Comparison of ENCODE assay signal across 8 cellular contexts in the genomic region with DNA sequence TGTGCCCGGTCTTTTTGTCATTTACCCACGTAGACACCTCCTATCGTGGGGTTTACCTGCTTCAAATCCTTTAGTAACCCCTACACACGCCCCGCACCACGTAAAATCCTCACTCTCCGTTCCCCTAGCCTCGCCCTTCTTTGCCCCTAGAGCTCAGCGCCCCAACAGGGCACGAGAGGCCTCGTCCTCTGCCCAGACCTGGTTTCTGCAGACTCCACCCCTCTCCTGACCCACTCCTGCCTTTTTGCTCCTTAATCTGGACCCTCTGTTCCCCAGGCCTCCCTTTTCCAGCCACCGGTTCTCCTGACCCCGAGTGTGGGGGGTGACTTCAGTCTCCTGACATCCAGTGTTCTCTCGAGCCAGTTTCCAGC. TPM values are rescaled to one million over a fixed set of nuclear protein-coding genes. Genes with fewer than 3 reads are reported as not detected.
DNase-seq lines count a peak whose midpoint lies in the region; ATAC-seq and TF ChIP-seq lines count a peak whose summit lies in the region.

No MANE protein-coding gene starts in this region.

- no peaks in the 10 kb centered on the region for H3K27me3 Mint-ChIP-seq in CD8-positive, alpha-beta T cell (ENCODE audit: low read depth)
- H3K27me3 Mint-ChIP-seq in activated T-helper 17 cell treated with anti-CD3 and anti-CD28 coated beads, Interleukin-2, amount 50 U/mL, for 72 hours = no peaks in the 10 kb centered on the region

- CTCF ChIA-PET in CD8-positive, alpha-beta T cell (lab: Charles Lee) = interaction anchor here (1.2 kb wide), 1 partner anchor 28 kb away, joined by 4 read pairs; a partner anchor contains a TSS
- CTCF ChIA-PET in HEK293 (lab: Yijun Ruan, JAX) = interaction anchor here (0.7 kb wide), 2 partner anchors 16 to 109 kb away, joined by 3 to 4 read pairs; no protein-coding TSS in a partner anchor

- TF ChIP-seq CTCF in CD8-positive, alpha-beta T cell (IDR thresholded peaks at IDR 0.05) = no peak
- TF ChIP-seq CTCF in HEK293 (tag by site-specific recombination; IDR thresholded peaks at IDR 0.05) (no peak), heart right ventricle (IDR thresholded peaks at IDR 0.05) (no peak)

- peaks cover 86% of the 10 kb centered on the region for H3K36me3 Mint-ChIP-seq in CD8-positive, alpha-beta T cell
- peaks cover 55% of the 10 kb centered on the region for H3K36me3 Mint-ChIP-seq in activated T-helper 17 cell treated with anti-CD3 and anti-CD28 coated beads, Interleukin-2, amount 50 U/mL, for 72 hours (ENCODE audit: low read depth)

- peaks cover 35% of the 10 kb centered on the region for H3K9me3 Mint-ChIP-seq in CD8-positive, alpha-beta T cell
- H3K9me3 Mint-ChIP-seq in activated T-helper 17 cell treated with anti-CD3 and anti-CD28 coated beads, Interleukin-2, amount 50 U/mL, for 72 hours = peaks cover 24% of the 10 kb centered on the region

- peak overlapping the region; percentile 67 for H3K27ac ChIP-seq in CD8-positive, alpha-beta T cell (ENCODE audit: low read depth, low read length)
- H3K27ac ChIP-seq in HEK293 (ENCODE audit: extremely low read depth, low read depth, low read length) = no peak overlapping the region; the same call in 1 of the 2 replicates
- peak overlapping the region in 9 of 10 donors; percentile 57 to 90 (median 79) for H3K27ac ChIP-seq in heart right ventricle

- H3K4me3 Mint-ChIP-seq in CD8-positive, alpha-beta T cell = peak overlapping the region; percentile 88
- peak overlapping the region; percentile 86 for H3K4me3 Mint-ChIP-seq in activated T-helper 17 cell treated with anti-CD3 and anti-CD28 coated beads, Interleukin-2, amount 50 U/mL, for 72 hours

- peaks cover 25% of the 10 kb centered on the region for H3K4me1 Mint-ChIP-seq in CD8-positive, alpha-beta T cell (ENCODE audit: low read depth)
- H3K4me1 Mint-ChIP-seq in activated T-helper 17 cell treated with anti-CD3 and anti-CD28 coated beads, Interleukin-2, amount 50 U/mL, for 72 hours = peaks cover 18% of the 10 kb centered on the region

- peaks cover 13% of the 10 kb centered on the region for H3K4me1 ChIP-seq in CD8-positive, alpha-beta T cell (ENCODE audit: insufficient read depth, low read length)
- H3K4me1 ChIP-seq in HEK293 (ENCODE audit: control insufficient read depth, insufficient read depth, low read length) (no peaks in the 10 kb centered on the region), heart right ventricle (peaks cover 11 to 21% (median 17%) of the 10 kb centered on the region in 9 donors)

- peaks cover 13% of the 10 kb centered on the region for H3K36me3 ChIP-seq in CD8-positive, alpha-beta T cell (ENCODE audit: insufficient read depth, low read length)
- H3K36me3 ChIP-seq in HEK293 (ENCODE audit: control insufficient read depth in 2 of 2, insufficient read depth in 1 of 2, low read length in 2 of 2) (peaks cover 0 to 65% of the 10 kb centered on the region in 2 experiments; a peak in 2 of 3 replicates), heart right ventricle (peaks cover 0 to 78% (median 59%) of the 10 kb centered on the region in 9 donors)

- DNase-seq in CD8-positive, alpha-beta T cell = no peak
- peak; percentile 4 to 11 for DNase-seq in heart right ventricle
- no peak for DNase-seq in skeletal muscle cell (ENCODE audit: low read depth)
- DNase-seq in NAMALWA (ENCODE audit: low spot score) = no peak

- intact Hi-C loops in CD8-positive, alpha-beta T cell (cut with DNase I, micrococcal nuclease) = loop anchor here (2.0 to 5.0 kb wide), 4 partner anchors 55 to 174 kb away; a partner anchor contains a TSS
- intact Hi-C loops in heart right ventricle (cut with DNase I) = loop anchor here in 1 of 10 donors (10.0 kb wide), 1 partner anchor 167 kb away; no protein-coding TSS in a partner anchor

- 1 to 4% methylated on average over 14 of the region's 14 CpGs for WGBS in heart right ventricle, 2 donors

- POLR2A ChIA-PET in CD8-positive, alpha-beta T cell (lab: Charles Lee) = interaction anchor here (1.0 to 1.7 kb wide), 4 partner anchors 10 to 209 kb away, joined by 3 to 8 read pairs (median 4); a partner anchor contains a TSS
- POLR2A ChIA-PET in HEK293 (lab: Yijun Ruan, JAX) = no interaction called here

- H3K27ac Mint-ChIP-seq in CD8-positive, alpha-beta T cell = peak overlapping the region; percentile 93
- H3K27ac Mint-ChIP-seq in activated T-helper 17 cell treated with anti-CD3 and anti-CD28 coated beads, Interleukin-2, amount 50 U/mL, for 72 hours = peak overlapping the region; percentile 89

- H3K27me3 ChIP-seq in CD8-positive, alpha-beta T cell (ENCODE audit: insufficient read depth, low read length) = no peaks in the 10 kb centered on the region
- H3K27me3 ChIP-seq in heart right ventricle = no peaks in the 10 kb centered on the region

- peaks cover 8% of the 10 kb centered on the region for H3K9me3 ChIP-seq in CD8-positive, alpha-beta T cell (ENCODE audit: low read length)
- H3K9me3 ChIP-seq in HEK293 (ENCODE audit: control insufficient read depth, insufficient read depth, low read depth, low read length) (no peaks in the 10 kb centered on the region), heart right ventricle (peaks cover 0 to 89% (median 12%) of the 10 kb centered on the region in 11 donors)

- ATAC-seq in CD8-positive, alpha-beta T cell = peak; percentile 43
- peak; percentile 37 for ATAC-seq in activated T-helper 17 cell treated with anti-CD3 and anti-CD28 coated beads, Interleukin-2, amount 50 U/mL, for 72 hours (replicated peaks)
- peak; percentile 14 to 46 (median 31) for ATAC-seq in heart right ventricle
- no peak for ATAC-seq in GM21526 (IDR thresholded peaks at IDR 0.05; ENCODE audit: low FRiP score, unreplicated experiment)
- ATAC-seq in HG03469 (IDR thresholded peaks at IDR 0.05; ENCODE audit: unreplicated experiment) = no peak

- H3K4me3 ChIP-seq in CD8-positive, alpha-beta T cell (ENCODE audit: low read depth, low read length) = peak overlapping the region; percentile 77
- H3K4me3 ChIP-seq in HEK293 (ENCODE audit: low read depth, low read length) (peak overlapping the region; percentile 95), heart right ventricle (peak overlapping the region; percentile 54 to 84 (median 72)), skeletal muscle cell (ENCODE audit: low read depth, low read length) (peak overlapping the region; percentile 83)

TF ChIP-seq in HEK293, 187 proteins besides CTCF, POLR2A, EP300 and RAD21:
- no peak for TF ChIP-seq BCL11B (tag by site-specific recombination; IDR thresholded peaks at IDR 0.05; ENCODE audit: low read depth)
- TF ChIP-seq, protein P1, sequence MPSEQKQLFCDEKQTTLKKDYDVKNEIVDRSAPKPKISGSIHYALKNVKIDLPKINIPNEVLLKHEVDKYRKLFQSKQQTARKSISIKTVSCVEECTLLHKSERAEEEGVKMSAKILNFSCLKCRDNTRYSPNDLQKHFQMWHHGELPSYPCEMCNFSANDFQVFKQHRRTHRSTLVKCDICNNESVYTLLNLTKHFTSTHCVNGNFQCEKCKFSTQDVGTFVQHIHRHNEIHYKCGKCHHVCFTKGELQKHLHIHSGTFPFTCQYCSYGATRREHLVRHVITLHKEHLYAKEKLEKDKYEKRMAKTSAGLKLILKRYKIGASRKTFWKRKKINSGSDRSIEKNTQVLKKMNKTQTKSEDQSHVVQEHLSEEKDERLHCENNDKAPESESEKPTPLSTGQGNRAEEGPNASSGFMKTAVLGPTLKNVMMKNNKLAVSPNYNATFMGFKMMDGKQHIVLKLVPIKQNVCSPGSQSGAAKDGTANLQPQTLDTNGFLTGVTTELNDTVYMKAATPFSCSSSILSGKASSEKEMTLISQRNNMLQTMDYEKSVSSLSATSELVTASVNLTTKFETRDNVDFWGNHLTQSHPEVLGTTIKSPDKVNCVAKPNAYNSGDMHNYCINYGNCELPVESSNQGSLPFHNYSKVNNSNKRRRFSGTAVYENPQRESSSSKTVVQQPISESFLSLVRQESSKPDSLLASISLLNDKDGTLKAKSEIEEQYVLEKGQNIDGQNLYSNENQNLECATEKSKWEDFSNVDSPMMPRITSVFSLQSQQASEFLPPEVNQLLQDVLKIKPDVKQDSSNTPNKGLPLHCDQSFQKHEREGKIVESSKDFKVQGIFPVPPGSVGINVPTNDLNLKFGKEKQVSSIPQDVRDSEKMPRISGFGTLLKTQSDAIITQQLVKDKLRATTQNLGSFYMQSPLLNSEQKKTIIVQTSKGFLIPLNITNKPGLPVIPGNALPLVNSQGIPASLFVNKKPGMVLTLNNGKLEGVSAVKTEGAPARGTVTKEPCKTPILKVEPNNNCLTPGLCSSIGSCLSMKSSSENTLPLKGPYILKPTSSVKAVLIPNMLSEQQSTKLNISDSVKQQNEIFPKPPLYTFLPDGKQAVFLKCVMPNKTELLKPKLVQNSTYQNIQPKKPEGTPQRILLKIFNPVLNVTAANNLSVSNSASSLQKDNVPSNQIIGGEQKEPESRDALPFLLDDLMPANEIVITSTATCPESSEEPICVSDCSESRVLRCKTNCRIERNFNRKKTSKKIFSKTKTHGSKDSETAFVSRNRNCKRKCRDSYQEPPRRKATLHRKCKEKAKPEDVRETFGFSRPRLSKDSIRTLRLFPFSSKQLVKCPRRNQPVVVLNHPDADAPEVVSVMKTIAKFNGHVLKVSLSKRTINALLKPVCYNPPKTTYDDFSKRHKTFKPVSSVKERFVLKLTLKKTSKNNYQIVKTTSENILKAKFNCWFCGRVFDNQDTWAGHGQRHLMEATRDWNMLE (tag by site-specific recombination; conservative IDR thresholded peaks at IDR 0.05; ENCODE audit: low read depth) = peak; percentile 39
- TF ChIP-seq HOXC10 (CRISPR knock-in tag; IDR thresholded peaks at IDR 0.05) = 0 out of 2 replicates have a peak, but pooled peaks have one; percentile 3
TF ChIP-seq in HEK293: peak in this region for 2.

RNA-seq across cellular contexts. Expression of a gene that starts 0.4 kb away (rescaled TPM):
- 10 to 100 TPM; 12.2 to 15.3 TPM for total RNA-seq in CD8-positive, alpha-beta T cell
- total RNA-seq in activated T-helper 17 cell treated with anti-CD3 and anti-CD28 coated beads, Interleukin-2, amount 50 U/mL, for 72 hours = 10 to 100 TPM in 1 of 2 donors, 1 to 10 TPM in 1; 4.9 to 11.7 TPM
- total RNA-seq in heart right ventricle = 10 to 100 TPM; 10.2 to 26.7 (median 17.4) TPM
- 10 to 100 TPM in 1 of 2 donors, 1 to 10 TPM in 1; 5.4 to 15.1 TPM for polyA plus RNA-seq in heart right ventricle

RNA-seq across cellular contexts. Expression of a gene that starts 28.4 kb away (rescaled TPM):
- total RNA-seq in CD8-positive, alpha-beta T cell = 10 to 100 TPM; 26.1 to 31.0 TPM
- total RNA-seq in activated T-helper 17 cell treated with anti-CD3 and anti-CD28 coated beads, Interleukin-2, amount 50 U/mL, for 72 hours = 1 to 10 TPM; 5.7 to 10.0 TPM
- 10 to 100 TPM; 13.4 to 24.2 (median 18.7) TPM for total RNA-seq in heart right ventricle
- polyA plus RNA-seq in heart right ventricle = 10 to 100 TPM; 12.4 to 14.3 TPM

RNA-seq across cellular contexts. Expression of a gene that starts 30.9 kb away (rescaled TPM):
- total RNA-seq in CD8-positive, alpha-beta T cell = not detected
- not detected for total RNA-seq in activated T-helper 17 cell treated with anti-CD3 and anti-CD28 coated beads, Interleukin-2, amount 50 U/mL, for 72 hours
- under 1 TPM; 0.12 to 0.85 (median 0.24) TPM for total RNA-seq in heart right ventricle
- polyA plus RNA-seq in heart right ventricle = under 1 TPM; 0.28 to 0.88 TPM

RNA-seq across cellular contexts. Expression of a gene that starts 55.3 kb away (rescaled TPM):
- total RNA-seq in CD8-positive, alpha-beta T cell = 1 to 10 TPM; 1.5 to 1.8 TPM
- under 1 TPM; 0.11 to 0.85 TPM for total RNA-seq in activated T-helper 17 cell treated with anti-CD3 and anti-CD28 coated beads, Interleukin-2, amount 50 U/mL, for 72 hours
- total RNA-seq in heart right ventricle = 1 to 10 TPM; 1.3 to 3.5 (median 2.0) TPM
- 1 to 10 TPM in 1 of 2 donors, under 1 TPM in 1; 0.58 to 1.8 TPM for polyA plus RNA-seq in heart right ventricle

Comparison
In these comparisons a context has a peak if more than half of its experiments do, and no peak if none do; other contexts are left out.
1. ATAC-seq: peak in CD8-positive, alpha-beta T cell (single experiment), activated T-helper 17 cell treated with anti-CD3 and anti-CD28 coated beads, Interleukin-2, amount 50 U/mL, for 72 hours (single experiment) and heart right ventricle (8 of 8); none in GM21526 (single experiment) and HG03469 (single experiment).
2. DNase-seq: peak in heart right ventricle (2 of 2); none in CD8-positive, alpha-beta T cell (0 of 7), skeletal muscle cell (single experiment) and NAMALWA (single experiment).
3. Peak in every context shown above with its lines, with median percentiles within 50 percentile points of each other: H3K4me3 ChIP-seq.